ENCODE assay signal across 8 cellular contexts in the genomic region with DNA sequence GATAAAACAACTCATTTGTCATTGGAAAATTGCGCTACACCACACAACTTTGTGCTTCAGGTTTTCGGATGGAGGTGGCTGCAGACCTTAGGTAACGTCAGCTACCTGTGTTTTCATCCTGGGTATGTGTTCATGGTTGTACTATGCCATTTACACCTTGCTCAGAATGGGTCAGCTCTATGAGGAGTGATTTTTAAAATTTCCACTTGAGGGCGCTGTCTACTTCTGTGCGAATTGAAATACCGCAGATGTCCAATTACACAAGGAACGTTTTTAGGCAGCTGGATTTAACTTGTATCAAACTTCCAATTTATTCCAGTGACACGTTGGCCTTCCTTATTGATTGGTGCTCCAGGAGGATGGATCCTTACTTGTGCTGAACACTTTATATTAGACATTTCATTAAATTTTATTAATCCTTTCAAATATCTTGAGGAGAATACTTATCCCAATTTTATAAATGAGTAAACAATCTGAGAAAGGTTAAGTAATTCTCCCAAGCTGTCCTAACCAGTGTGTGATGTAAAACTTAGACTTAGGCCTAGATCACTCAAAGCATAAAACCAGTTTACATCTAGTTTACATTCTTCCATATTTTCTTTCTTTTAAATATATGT. TPM values are rescaled to one million over a fixed set of nuclear protein-coding genes. Genes with fewer than 3 reads are reported as not detected.
DNase-seq lines count a peak whose midpoint lies in the region; ATAC-seq, FAIRE-seq and TF ChIP-seq lines count a peak whose summit lies in the region.

No MANE protein-coding gene starts in this region.

- FAIRE-seq in bronchial epithelial cell (lab: Jason Lieb, UNC), result no peak

- H3K36me3 ChIP-seq in bronchial epithelial cell (ENCODE audit: control insufficient read depth, insufficient read depth, low read length), result no peaks in the 10 kb centered on the region

- ATAC-seq in GM18499 (IDR thresholded peaks at IDR 0.05; ENCODE audit: insufficient read depth, unreplicated experiment) (peak; percentile 63), HG03039 (IDR thresholded peaks at IDR 0.05; ENCODE audit: unreplicated experiment) (peak; percentile 66)

- H3K27me3 ChIP-seq in bronchial epithelial cell (ENCODE audit: control insufficient read depth, insufficient read depth, low read length), result no peaks in the 10 kb centered on the region

- TF ChIP-seq CTCF in bronchial epithelial cell (IDR thresholded peaks at IDR 0.05; ENCODE audit: insufficient read depth, low read length, severe bottlenecking), result peak; percentile 70

- H3K4me3 ChIP-seq in bronchial epithelial cell (ENCODE audit: low read depth, low read length), result no peak overlapping the region

- DNase-seq in AG08395 (ENCODE audit: low spot score), result peak; percentile 29
- DNase-seq in NCI-H345 (lab: John Stamatoyannopoulos, UW), result peak; percentile 69
- peak; percentile 61 for DNase-seq in bronchial epithelial cell (ENCODE audit: low read depth)
- peak; percentile 41 for DNase-seq in midbrain (lab: John Stamatoyannopoulos, UW)
- DNase-seq in stimulated activated naive CD4-positive, alpha-beta T cell treated with Interleukin-2 at 50 U/mL for 16 hours (lab: John Stamatoyannopoulos, UW), result no peak
- no peak for DNase-seq in activated gamma-delta T cell treated with Interleukin-2 at 50 U/mL for 16 hours

RNA-seq across cellular contexts. Expression of a gene that starts 23.4 kb away (rescaled TPM):
- total RNA-seq in bronchial epithelial cell, result 3.9 and 5.6 TPM in 2 replicates

Comparison
In these comparisons a context has a peak if more than half of its experiments do, and no peak if none do; other contexts are left out.
1. DNase-seq: peak in AG08395 (single experiment), NCI-H345 (single experiment), bronchial epithelial cell (single experiment) and midbrain (single experiment); none in stimulated activated naive CD4-positive, alpha-beta T cell treated with Interleukin-2 at 50 U/mL for 16 hours (single experiment) and activated gamma-delta T cell treated with Interleukin-2 at 50 U/mL for 16 hours (single experiment).